ENCODE assay signal across 11 cellular contexts in genomic region chr1:50972766-50973165, GRCh38. TPM values are rescaled to one million over a fixed set of nuclear protein-coding genes. Genes with fewer than 3 reads are reported as not detected.
DNase-seq lines count a peak whose midpoint lies in the region; ATAC-seq and TF ChIP-seq lines count a peak whose summit lies in the region.
"Had no signal": no experiment of that assay in that cellular context is flagged by ENCODE, and none has a peak within 500 bp of the region (broad histone marks: within the 10 kb centered on the region; RNA-seq: fewer than 3 reads in every experiment).

No MANE protein-coding gene starts in this region.

- H3K79me2 ChIP-seq in GM23338 (replicated peaks; ENCODE audit: insufficient read depth) (no peaks in the 10 kb centered on the region), SU-DHL-6 (ENCODE audit: insufficient read depth, low read length) (peaks cover 64% of the 10 kb centered on the region)

- H3F3A ChIP-seq in GM23338 (replicated peaks; ENCODE audit: low read depth) (peaks cover 41% of the 10 kb centered on the region), SU-DHL-6 (ENCODE audit: insufficient read depth) (peaks cover 68% of the 10 kb centered on the region)

- H3K27ac ChIP-seq in GM23338 (ENCODE audit: low read depth): no peak overlapping the region
- H3K27ac ChIP-seq in SU-DHL-6 (ENCODE audit: low read depth, low read length): peak overlapping the region; percentile 14; the same call in 1 of the 2 replicates
- H3K27ac ChIP-seq in muscle layer of duodenum (ENCODE audit: low read length): peak overlapping the region; percentile 70
- H3K27ac ChIP-seq: brain microvascular endothelial cell had no signal

- DNase-seq in Caki2 (ENCODE audit: low read depth): peak; percentile 61
- no peak for DNase-seq in GM23338 (ENCODE audit: low spot score)
- no peak for DNase-seq in NCI-H2107 treated with DMSO at 0.1 percent for 48 hours (lab: John Stamatoyannopoulos, UW; ENCODE audit: unreplicated experiment)
- DNase-seq in SHP77 treated with DMSO at 0.1 percent for 48 hours (lab: John Stamatoyannopoulos, UW): no peak
- no peak for DNase-seq in activated T-cell treated with anti-CD3 and anti-CD28 coated beads, Interleukin-2, amount 50 U/mL, for 72 hours
- DNase-seq: brain microvascular endothelial cell, H9, mesendoderm, MV-4-11 had no signal

- TF ChIP-seq CTCF in GM23338 (conservative IDR thresholded peaks at IDR 0.05; ENCODE audit: low read depth in 2 of 2) (no peak), SU-DHL-6 (IDR thresholded peaks at IDR 0.05; ENCODE audit: insufficient read depth, low read length, poor library complexity, severe bottlenecking) (no peak)

- H3K27me3 ChIP-seq in GM23338 (ENCODE audit: insufficient read depth) (peaks cover 99% of the 10 kb centered on the region), SU-DHL-6 (ENCODE audit: low read length) (no peaks in the 10 kb centered on the region), muscle layer of duodenum (ENCODE audit: low read depth, low read length) (peaks cover 5% of the 10 kb centered on the region)
- H3K27me3 ChIP-seq: brain microvascular endothelial cell had no signal

- H3K4me1 ChIP-seq in GM23338 (ENCODE audit: insufficient read depth) (peaks cover 39% of the 10 kb centered on the region), muscle layer of duodenum (ENCODE audit: control insufficient read depth in 1 of 2, insufficient read depth in 2 of 2, low read length in 2 of 2) (peaks cover 0 to 3% of the 10 kb centered on the region in 2 donors)

- H3K36me3 Mint-ChIP-seq in GM23338 (ENCODE audit: low read depth): no peaks in the 10 kb centered on the region
- H3K36me3 Mint-ChIP-seq in activated T-cell treated with anti-CD3 and anti-CD28 coated beads, Interleukin-2, amount 50 U/mL, for 72 hours (ENCODE audit: insufficient read depth in 2 of 2): peaks cover 4 to 6% of the 10 kb centered on the region in 2 donors

- H3K4me1 Mint-ChIP-seq in GM23338: peaks cover 24% of the 10 kb centered on the region
- peaks cover 40% of the 10 kb centered on the region for H3K4me1 Mint-ChIP-seq in activated T-cell treated with anti-CD3 and anti-CD28 coated beads, Interleukin-2, amount 50 U/mL, for 72 hours (ENCODE audit: low read depth)

- no peak for ATAC-seq in GM23338
- ATAC-seq in activated T-cell treated with anti-CD3 and anti-CD28 coated beads, Interleukin-2, amount 50 U/mL, for 72 hours (replicated peaks in 1 of 2): no peak

- H2AFZ ChIP-seq in GM23338: no peak overlapping the region
- no peak overlapping the region for H2AFZ ChIP-seq in SU-DHL-6 (ENCODE audit: low read depth, low read length, severe bottlenecking)

- no peak overlapping the region for H3K4me3 Mint-ChIP-seq in GM23338
- H3K4me3 Mint-ChIP-seq in activated T-cell treated with anti-CD3 and anti-CD28 coated beads, Interleukin-2, amount 50 U/mL, for 72 hours: no peak overlapping the region
- H3K4me3 Mint-ChIP-seq: H9 had no signal

- peaks cover 93% of the 10 kb centered on the region for H3K27me3 Mint-ChIP-seq in GM23338 (ENCODE audit: insufficient read depth, low read depth, poor library complexity)
- H3K27me3 Mint-ChIP-seq in activated T-cell treated with anti-CD3 and anti-CD28 coated beads, Interleukin-2, amount 50 U/mL, for 72 hours (ENCODE audit: low read depth): peaks cover 49% of the 10 kb centered on the region

- in situ Hi-C loops in Caki2 (cut with HindIII; ENCODE audit: low pct_unique_long_range_greater_than_20kb, low sequenced_read_pairs): no loop called here

- H4K20me1 ChIP-seq in GM23338 (replicated peaks; ENCODE audit: insufficient read depth): peaks cover 45% of the 10 kb centered on the region
- peaks cover 12% of the 10 kb centered on the region for H4K20me1 ChIP-seq in SU-DHL-6 (ENCODE audit: low read depth, low read length)

- H3K9me3 ChIP-seq in SU-DHL-6 (ENCODE audit: insufficient read depth, low read length): no peaks in the 10 kb centered on the region
- no peaks in the 10 kb centered on the region for H3K9me3 ChIP-seq in muscle layer of duodenum (ENCODE audit: control insufficient read depth in 1 of 2, low read length in 2 of 2)

- H3K9ac ChIP-seq in SU-DHL-6 (ENCODE audit: low read length): peak overlapping the region; percentile 5; the same call in 1 of the 2 replicates

- H3K4me3 ChIP-seq in GM23338 (no peak overlapping the region), SU-DHL-6 (ENCODE audit: insufficient read depth, low read length, poor library complexity, severe bottlenecking) (peak overlapping the region; percentile 9), muscle layer of duodenum (ENCODE audit: low read depth in 1 of 2, low read length in 2 of 2) (peak overlapping the region; percentile 19 to 26)

- no peaks in the 10 kb centered on the region; the same call in 2 of the 3 replicates for H3K9me3 Mint-ChIP-seq in GM23338
- H3K9me3 Mint-ChIP-seq in activated T-cell treated with anti-CD3 and anti-CD28 coated beads, Interleukin-2, amount 50 U/mL, for 72 hours: no peaks in the 10 kb centered on the region

- no peak overlapping the region for H3K27ac Mint-ChIP-seq in GM23338
- H3K27ac Mint-ChIP-seq in activated T-cell treated with anti-CD3 and anti-CD28 coated beads, Interleukin-2, amount 50 U/mL, for 72 hours: no peak overlapping the region
- H3K27ac Mint-ChIP-seq: H9 had no signal

- H3K36me3 ChIP-seq in GM23338 (ENCODE audit: insufficient read depth) (no peaks in the 10 kb centered on the region), SU-DHL-6 (ENCODE audit: low read length) (peaks cover 45% of the 10 kb centered on the region), muscle layer of duodenum (ENCODE audit: control insufficient read depth in 1 of 2, insufficient read depth in 2 of 2, low read length in 2 of 2) (peaks cover 0 to 5% of the 10 kb centered on the region in 2 donors)
- H3K36me3 ChIP-seq: brain microvascular endothelial cell had no signal

- no peaks in the 10 kb centered on the region for H3K9me2 ChIP-seq in GM23338 (ENCODE audit: insufficient read depth)
- no peaks in the 10 kb centered on the region for H3K9me2 ChIP-seq in SU-DHL-6 (replicated peaks; ENCODE audit: insufficient read depth, low read length)

- H3K4me2 ChIP-seq in GM23338 (no peak overlapping the region), SU-DHL-6 (ENCODE audit: low read depth, low read length, poor library complexity, severe bottlenecking) (peak overlapping the region; percentile 83)

TF ChIP-seq in GM23338, 12 proteins besides CTCF, POLR2A, EP300 and RAD21:
- no peak for TF ChIP-seq POLR2AphosphoS5 (IDR thresholded peaks at IDR 0.05; ENCODE audit: low read depth)
- no peak for TF ChIP-seq ZNF331 (CRISPR knock-in tag; IDR thresholded peaks at IDR 0.05; ENCODE audit: low read depth)
- TF ChIP-seq EZH2 (IDR thresholded peaks at IDR 0.05; ENCODE audit: low read depth, unreplicated experiment): peak; percentile 17
TF ChIP-seq in GM23338: peak in this region for 1.

RNA-seq across cellular contexts. Expression of gene CDKN2C, which starts 2.7 kb away (rescaled TPM):
- 123 and 136 TPM in 2 replicates for total RNA-seq in Caki2 (2014; rRNA removed; shearing (Covaris generic); ENCODE audit: low replicate concordance)
- not detected in 2 replicates for total RNA-seq in GM23338 (2014; rRNA removed; shearing (Covaris generic))
- polyA plus RNA-seq in GM23338 (2016; fragmentation: Nextera tagmentation; extraction: Ambion mirVana): not detected in 2 replicates
- 10 to 100 TPM; 11.2 to 13.7 TPM for total RNA-seq in activated T-cell treated with anti-CD3 and anti-CD28 coated beads, Interleukin-2, amount 50 U/mL, for 72 hours
- total RNA-seq: H9 had no signal

RNA-seq across cellular contexts. Expression of gene FAF1, which starts 12.7 kb away (rescaled TPM):
- 23.7 and 75.4 TPM in 2 replicates for total RNA-seq in Caki2 (2014; rRNA removed; shearing (Covaris generic); ENCODE audit: low replicate concordance)
- 53.2 and 54.2 TPM in 2 replicates for total RNA-seq in GM23338 (2014; rRNA removed; shearing (Covaris generic))
- polyA plus RNA-seq in GM23338 (2016; fragmentation: Nextera tagmentation; extraction: Ambion mirVana): 19.8 and 24.1 TPM in 2 replicates
- total RNA-seq in activated T-cell treated with anti-CD3 and anti-CD28 coated beads, Interleukin-2, amount 50 U/mL, for 72 hours: 10 to 100 TPM; 65.7 to 83.0 TPM

Comparison
In these comparisons a context has a peak if more than half of its experiments do, and no peak if none do; other contexts are left out.
1. RNA of gene CDKN2C, which starts 2.7 kb away (total RNA-seq): 123 to 136 TPM in Caki2 and 11.2 to 13.7 TPM in activated T-cell treated with anti-CD3 and anti-CD28 coated beads, Interleukin-2, amount 50 U/mL, for 72 hours; not detected in GM23338; every median in the first group is over 10 times any median in the second.